In the genomic region with DNA sequence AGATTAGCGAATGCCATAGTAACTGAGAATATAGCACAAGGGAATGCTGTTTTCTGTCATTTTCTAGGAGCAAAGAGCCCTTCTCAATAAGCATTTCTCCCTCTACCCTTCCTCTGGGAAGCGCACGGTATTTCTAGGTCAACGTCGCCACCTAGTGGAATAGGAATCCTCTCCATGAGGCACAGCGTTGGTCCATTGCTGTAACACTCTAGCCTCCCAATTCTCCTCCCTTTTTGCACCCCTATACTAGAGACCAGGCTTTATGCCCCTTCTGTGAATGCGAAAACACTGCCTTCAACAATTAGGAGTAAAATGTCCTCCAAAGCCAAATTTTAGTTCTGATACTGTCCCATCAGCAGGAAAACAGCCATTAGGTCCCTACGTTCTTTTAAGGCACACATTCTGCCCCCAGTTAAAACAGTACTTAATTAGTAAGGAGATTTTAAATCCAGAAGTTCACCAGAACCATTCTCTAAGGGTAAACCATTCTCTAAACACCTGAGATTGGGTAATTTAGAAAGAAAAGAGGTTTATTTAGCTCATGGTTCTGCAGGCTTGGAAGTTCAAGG, we compare ENCODE assay signal across 8 cellular contexts. TPM values are rescaled to one million over a fixed set of nuclear protein-coding genes. Genes with fewer than 3 reads are reported as not detected.
DNase-seq lines count a peak whose midpoint lies in the region; ATAC-seq, FAIRE-seq and TF ChIP-seq lines count a peak whose summit lies in the region.

No MANE protein-coding gene starts in this region.

- H3K9me3 ChIP-seq in uterus, result no peaks in the 10 kb centered on the region

- peak overlapping the region; percentile 56 for H3K4me3 ChIP-seq in fibroblast of pulmonary artery (replicated peaks; ENCODE audit: low read depth, low read length)
- no peak overlapping the region for H3K4me3 ChIP-seq in uterus

- H3K27me3 ChIP-seq in uterus, result no peaks in the 10 kb centered on the region

- no peaks in the 10 kb centered on the region for H3K36me3 Mint-ChIP-seq in activated CD4-positive, alpha-beta memory T cell treated with anti-CD3 and anti-CD28 coated beads, Interleukin-2, amount 10 ng/mL, durations not matched to agents 7 days and 5 days (ENCODE audit: low read depth)
- H3K36me3 Mint-ChIP-seq in nephron (ENCODE audit: low read depth), result no peaks in the 10 kb centered on the region

- POLR2A ChIA-PET in activated CD4-positive, alpha-beta memory T cell treated with anti-CD3 and anti-CD28 coated beads, Interleukin-2, amount 10 ng/mL, durations not matched to agents 7 days and 5 days (lab: Charles Lee), result interaction anchor here (1.5 kb wide), 1 partner anchor 12 kb away, joined by 5 read pairs; a partner anchor contains a TSS

- H3K27ac ChIP-seq in uterus, result no peak overlapping the region

- peak; percentile 92 for TF ChIP-seq CTCF in fibroblast of pulmonary artery (IDR thresholded peaks at IDR 0.05; ENCODE audit: low read length, missing control alignments)
- peak; percentile 72 to 80 (median 79) for TF ChIP-seq CTCF in nephron (IDR thresholded peaks at IDR 0.05; ENCODE audit: unreplicated experiment in 3 of 3)
- TF ChIP-seq CTCF in uterus (IDR thresholded peaks at IDR 0.05), result peak; percentile 55 to 65 (median 63)

- ATAC-seq in HG03354 (IDR thresholded peaks at IDR 0.05; ENCODE audit: poor library complexity, severe bottlenecking, unreplicated experiment), result peak; percentile 79

- no peaks in the 10 kb centered on the region for H3K4me1 Mint-ChIP-seq in activated CD4-positive, alpha-beta memory T cell treated with anti-CD3 and anti-CD28 coated beads, Interleukin-2, amount 10 ng/mL, durations not matched to agents 7 days and 5 days
- H3K4me1 Mint-ChIP-seq in nephron, result no peaks in the 10 kb centered on the region

- CTCF ChIA-PET in activated CD4-positive, alpha-beta memory T cell treated with anti-CD3 and anti-CD28 coated beads, Interleukin-2, amount 10 ng/mL, durations not matched to agents 7 days and 5 days (lab: Charles Lee), result interaction anchor here (1.6 kb wide), 1 partner anchor 14 kb away, joined by 4 read pairs; no protein-coding TSS in a partner anchor

- no peak overlapping the region for H3K4me3 Mint-ChIP-seq in activated CD4-positive, alpha-beta memory T cell treated with anti-CD3 and anti-CD28 coated beads, Interleukin-2, amount 10 ng/mL, durations not matched to agents 7 days and 5 days
- peak overlapping the region; percentile 22 to 46 (median 41) for H3K4me3 Mint-ChIP-seq in nephron

- FAIRE-seq in GM18507 (lab: Jason Lieb, UNC), result peak; percentile 86

- no peaks in the 10 kb centered on the region for H3K4me1 ChIP-seq in uterus

- no peaks in the 10 kb centered on the region for H3K36me3 ChIP-seq in uterus

- DNase-seq in Ammon's horn (ENCODE audit: low spot score) (peak; percentile 88), GM18507 (ENCODE audit: extremely low spot score, insufficient read length, low read depth) (no peak), NCI-H510A treated with DMSO at 0.1 percent for 48 hours (lab: John Stamatoyannopoulos, UW) (peak; percentile 84), fibroblast of pulmonary artery (ENCODE audit: low read depth) (peak; percentile 87), uterus (peak; percentile 31 to 45)
- DNase-seq in activated CD4-positive, alpha-beta memory T cell treated with anti-CD3 and anti-CD28 coated beads, Interleukin-2, amount 10 ng/mL, durations not matched to agents 7 days and 5 days, result peak; percentile 52

- peaks cover 2% of the 10 kb centered on the region for H3K27me3 Mint-ChIP-seq in activated CD4-positive, alpha-beta memory T cell treated with anti-CD3 and anti-CD28 coated beads, Interleukin-2, amount 10 ng/mL, durations not matched to agents 7 days and 5 days
- H3K27me3 Mint-ChIP-seq in nephron (ENCODE audit: low read depth), result peaks cover 13% of the 10 kb centered on the region

- no peak for TF ChIP-seq POLR2A in uterus (IDR thresholded peaks at IDR 0.05)

- H3K9me3 Mint-ChIP-seq in activated CD4-positive, alpha-beta memory T cell treated with anti-CD3 and anti-CD28 coated beads, Interleukin-2, amount 10 ng/mL, durations not matched to agents 7 days and 5 days, result no peaks in the 10 kb centered on the region
- H3K9me3 Mint-ChIP-seq in nephron, result peaks cover 2% of the 10 kb centered on the region

- H3K27ac Mint-ChIP-seq in activated CD4-positive, alpha-beta memory T cell treated with anti-CD3 and anti-CD28 coated beads, Interleukin-2, amount 10 ng/mL, durations not matched to agents 7 days and 5 days, result no peak overlapping the region
- no peak overlapping the region for H3K27ac Mint-ChIP-seq in nephron

- intact Hi-C loops in uterus (cut with DNase I; ENCODE audit: low total_unique reads), result no loop called here

RNA-seq across cellular contexts. Expression of a gene that starts 12.8 kb away (rescaled TPM):
- total RNA-seq in activated CD4-positive, alpha-beta memory T cell treated with anti-CD3 and anti-CD28 coated beads, Interleukin-2, amount 10 ng/mL, durations not matched to agents 7 days and 5 days, result 10 to 100 TPM; 14.0 to 15.5 TPM
- total RNA-seq in uterus, result 10 to 100 TPM in 1 of 4 donors, 1 to 10 TPM in 2, under 1 TPM in 1; 0.26 to 10.9 (median 4.2) TPM

RNA-seq across cellular contexts. Expression of a gene that starts 28.4 kb away (rescaled TPM):
- 10 to 100 TPM in 1 of 2 experiments, 1 to 10 TPM in 1; 7.8 to 11.5 TPM for total RNA-seq in activated CD4-positive, alpha-beta memory T cell treated with anti-CD3 and anti-CD28 coated beads, Interleukin-2, amount 10 ng/mL, durations not matched to agents 7 days and 5 days
- 10 to 100 TPM in 2 of 4 donors, 1 to 10 TPM in 2; 1.8 to 19.4 (median 10.2) TPM for total RNA-seq in uterus

RNA-seq across cellular contexts. Expression of a gene that starts 29.7 kb away (rescaled TPM):
- total RNA-seq in activated CD4-positive, alpha-beta memory T cell treated with anti-CD3 and anti-CD28 coated beads, Interleukin-2, amount 10 ng/mL, durations not matched to agents 7 days and 5 days, result not detected
- 1 to 10 TPM in 1 of 4 donors, under 1 TPM in 1, not detected in 2; 0.46 to 1.1 TPM for total RNA-seq in uterus

RNA-seq across cellular contexts. Expression of a gene that starts 41.5 kb away (rescaled TPM):
- not detected for total RNA-seq in activated CD4-positive, alpha-beta memory T cell treated with anti-CD3 and anti-CD28 coated beads, Interleukin-2, amount 10 ng/mL, durations not matched to agents 7 days and 5 days
- not detected for total RNA-seq in uterus
